ENCODE assay signal across 12 cellular contexts in the genomic region with DNA sequence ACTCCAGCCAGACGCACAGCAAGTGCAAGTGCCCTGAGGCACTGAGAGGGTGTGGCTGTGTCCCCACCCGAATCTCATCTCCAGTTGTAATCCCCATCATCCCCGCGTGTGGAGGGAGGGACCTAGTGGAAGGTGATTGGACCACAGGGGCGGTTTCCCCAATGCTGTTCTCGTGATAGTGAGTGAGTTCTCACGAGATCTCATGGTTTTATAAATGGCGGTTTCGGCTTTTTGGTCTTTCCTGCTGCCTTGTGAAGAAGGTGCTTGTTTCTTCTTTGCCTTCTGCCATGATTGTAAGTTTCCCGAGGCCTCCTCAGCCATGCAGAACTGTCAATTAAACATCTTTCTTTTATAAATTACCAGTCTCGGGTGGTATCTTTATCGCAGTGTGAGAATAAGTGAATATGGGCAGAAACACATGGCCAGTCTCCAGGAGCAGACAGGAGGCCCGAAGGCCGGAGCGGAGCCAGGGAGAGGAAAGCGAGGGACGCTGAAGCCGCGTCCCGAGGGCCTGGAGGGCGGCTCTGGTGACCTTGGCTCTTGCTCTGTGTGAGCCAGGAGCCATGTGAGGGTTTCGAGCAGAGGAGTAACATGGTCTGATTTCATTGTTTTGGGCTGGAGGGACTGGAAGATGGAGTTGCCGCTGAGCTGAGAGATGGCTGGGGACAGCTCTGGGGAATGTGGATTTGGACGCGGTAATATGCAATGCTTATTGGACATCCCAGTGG.
A peak's percentile ranks its signal among the peaks of the same experiment; 100 is the strongest.
DNase-seq lines count a peak whose midpoint lies in the region; ATAC-seq, FAIRE-seq and TF ChIP-seq lines count a peak whose summit lies in the region.
"Had no signal": no experiment of that assay in that cellular context is flagged by ENCODE, and none has a peak within 500 bp of the region (broad histone marks: within the 10 kb centered on the region; RNA-seq: fewer than 3 reads in every experiment).

No MANE protein-coding gene starts in this region.

- peak overlapping the region; percentile 81 for H3K4me2 ChIP-seq in K562 (ENCODE audit: insufficient read depth, low read length)
- H3K4me2 ChIP-seq: GM23338 had no signal

- no peaks in the 10 kb centered on the region; the same call in 1 of the 2 replicates for H4K20me1 ChIP-seq in K562 (replicated peaks; ENCODE audit: control insufficient read depth, insufficient read depth, low read length)

- H3K27ac ChIP-seq in HEK293 (ENCODE audit: extremely low read depth, low read depth, low read length) (no peak overlapping the region), K562 (ENCODE audit: extremely low read depth, low read depth, low read length) (peak overlapping the region; percentile 48; the same call in 2 of the 3 replicates), testis (no peak overlapping the region)

- no peak for TF ChIP-seq RAD21 in K562 (CRISPR knock-in tag; conservative IDR thresholded peaks at IDR 0.05 in 1 of 2, IDR thresholded peaks at IDR 0.05 in 1 of 2)

- H3K4me1 Mint-ChIP-seq in WTC11, result no peaks in the 10 kb centered on the region
- H3K4me1 Mint-ChIP-seq: CD14-positive monocyte, GM23338 had no signal

- intact Hi-C loops in K562 (cut with micrococcal nuclease), result no loop called here
- intact Hi-C loops in testis (cut with DNase I; ENCODE audit: low total_unique reads), result no loop called here

- H3K27ac Mint-ChIP-seq in WTC11, result no peak overlapping the region
- H3K27ac Mint-ChIP-seq: CD8-positive, alpha-beta T cell; GM23338 had no signal

- H3K4me3 Mint-ChIP-seq in WTC11, result no peak overlapping the region
- H3K4me3 Mint-ChIP-seq: CD14-positive monocyte; CD8-positive, alpha-beta T cell; GM23338 had no signal

- TSS peak; percentile 86 for BruUV-seq in K562 (replicated peaks; lab: Mats Ljungman, UMichigan)

- peaks cover 82% of the 10 kb centered on the region for H3K9me3 Mint-ChIP-seq in WTC11
- H3K9me3 Mint-ChIP-seq: CD8-positive, alpha-beta T cell had no signal

- FAIRE-seq in K562 (lab: Jason Lieb, UNC), result peak; percentile 88

- H3K9me3 ChIP-seq in HEK293 (ENCODE audit: control insufficient read depth, insufficient read depth, low read depth, low read length), result no peaks in the 10 kb centered on the region
- H3K9me3 ChIP-seq in K562 (replicated peaks; ENCODE audit: control insufficient read depth, insufficient read depth, low read depth, low read length), result no peaks in the 10 kb centered on the region
- H3K9me3 ChIP-seq in testis, result no peaks in the 10 kb centered on the region
- H3K9me3 ChIP-seq: Caco-2 had no signal

- peak; percentile 81 for TF ChIP-seq POLR2A in K562 (conservative IDR thresholded peaks at IDR 0.05)
- no peak for TF ChIP-seq POLR2A in testis (IDR thresholded peaks at IDR 0.05)

- ATAC-seq in K562, result peak; percentile 87
- ATAC-seq in HG03097 (IDR thresholded peaks at IDR 0.05; ENCODE audit: low FRiP score, unreplicated experiment), result no peak
- no peak for ATAC-seq in stimulated activated naive CD8-positive, alpha-beta T cell treated with anti-CD3 and anti-CD28 coated beads, Interleukin-15, Interleukin-2, amounts not matched to agents 100 U/mL and 50 U/mL, for 24 hours
- no peak for ATAC-seq in WTC11
- ATAC-seq: CD8-positive, alpha-beta T cell; GM23338 had no signal

- H3K79me2 ChIP-seq in K562 (ENCODE audit: control insufficient read depth, insufficient read depth, low read length), result peaks cover 25% of the 10 kb centered on the region

- H3K36me3 ChIP-seq in HEK293 (ENCODE audit: control insufficient read depth in 2 of 2, insufficient read depth in 1 of 2, low read length in 2 of 2), result no peaks in the 10 kb centered on the region
- H3K36me3 ChIP-seq in K562 (ENCODE audit: control insufficient read depth, insufficient read depth, low read length), result peaks cover 6% of the 10 kb centered on the region; the same call in 2 of the 3 replicates
- H3K36me3 ChIP-seq in testis (ENCODE audit: low read depth, missing control alignments), result no peaks in the 10 kb centered on the region

- H3K4me1 ChIP-seq in HEK293 (ENCODE audit: control insufficient read depth, insufficient read depth, low read length), result no peaks in the 10 kb centered on the region
- H3K4me1 ChIP-seq in K562 (replicated peaks in 1 of 2; ENCODE audit: control insufficient read depth in 2 of 2, insufficient read depth in 2 of 2, low read length in 2 of 2), result peaks cover 0 to 30% of the 10 kb centered on the region in 2 experiments; a peak in 3 of 5 replicates
- no peaks in the 10 kb centered on the region for H3K4me1 ChIP-seq in testis
- H3K4me1 ChIP-seq: Caco-2 had no signal

- peaks cover 28% of the 10 kb centered on the region for H3K27me3 Mint-ChIP-seq in WTC11 (ENCODE audit: low read depth)

- DNase-seq in K562 (ENCODE audit: extremely low read depth in 1 of 4, low spot score in 3 of 4) (peak; percentile 41 to 74 (median 58)), testis (peak; percentile 59), WTC11 (ENCODE audit: low spot score) (no peak)
- DNase-seq in stimulated activated naive CD8-positive, alpha-beta T cell treated with anti-CD3 and anti-CD28 coated beads, Interleukin-15, Interleukin-2, amounts not matched to agents 100 U/mL and 50 U/mL, for 24 hours, result no peak
- DNase-seq: Caco-2; CD8-positive, alpha-beta T cell; DND-41; GF-D8 had no signal

- no peak for TF ChIP-seq EP300 in K562 (IDR thresholded peaks at IDR 0.05; ENCODE audit: low read length)

- in situ Hi-C loops in K562 (cut with MboI), result no loop called here

- H3K27me3 ChIP-seq in K562 (ENCODE audit: control insufficient read depth in 2 of 2, insufficient read depth in 2 of 2, low read length in 2 of 2), result peaks cover 7 to 31% of the 10 kb centered on the region in 2 experiments
- H3K27me3 ChIP-seq in testis, result no peaks in the 10 kb centered on the region

- TF ChIP-seq CTCF in HEK293 (tag by site-specific recombination; IDR thresholded peaks at IDR 0.05), result no peak
- TF ChIP-seq CTCF in K562 (IDR thresholded peaks at IDR 0.05 in 2 of 3, conservative IDR thresholded peaks at IDR 0.05 in 1 of 3; ENCODE audit: insufficient read depth in 2 of 3, low read depth in 1 of 3, low read length in 3 of 3), result no peak
- no peak for TF ChIP-seq CTCF in testis (IDR thresholded peaks at IDR 0.05)
- TF ChIP-seq CTCF in WTC11 (IDR thresholded peaks at IDR 0.05), result no peak

- H3K9me1 ChIP-seq in K562 (ENCODE audit: control insufficient read depth, insufficient read depth, low read length), result no peaks in the 10 kb centered on the region

- peak overlapping the region; percentile 61 to 92 for H3K9ac ChIP-seq in K562 (ENCODE audit: insufficient read depth in 1 of 2, low read depth in 2 of 2, low read length in 2 of 2)

- CTCF ChIA-PET in HEK293 (lab: Yijun Ruan, JAX) (no interaction called here), K562 (lab: Yijun Ruan, JAX; ENCODE audit: low intra/inter-chr PET ratio) (no interaction called here), WTC11 (lab: Charles Lee) (no interaction called here)

- peaks cover 66% of the 10 kb centered on the region for H3K36me3 Mint-ChIP-seq in WTC11
- H3K36me3 Mint-ChIP-seq: CD14-positive monocyte; CD8-positive, alpha-beta T cell had no signal

- POLR2A ChIA-PET in HEK293 (lab: Yijun Ruan, JAX) (no interaction called here), K562 (lab: Yijun Ruan, JAX) (interaction anchor here (0.5 to 1.0 kb wide), 3 partner anchors 10 to 71 kb away, joined by 3 to 5 read pairs (median 3); no protein-coding TSS in a partner anchor), WTC11 (lab: Charles Lee) (no interaction called here)

- 7% methylated on average over 25 of the region's 25 CpGs for WGBS in K562 (ENCODE audit: insufficient coverage, low coverage, missing lambda C conversion rate)
- WGBS in testis, 2 donors, result 54 to 71% methylated on average over 25 of the region's 25 CpGs

- H2AFZ ChIP-seq in K562 (ENCODE audit: low read depth, low read length), result peak overlapping the region; percentile 57
- H2AFZ ChIP-seq: GM23338 had no signal

- no peak overlapping the region for H3K4me3 ChIP-seq in HEK293 (ENCODE audit: low read depth, low read length)
- H3K4me3 ChIP-seq in K562, result peak overlapping the region; percentile 46
- H3K4me3 ChIP-seq in testis, result peak overlapping the region in 1 of 2 donors; percentile 23
- H3K4me3 ChIP-seq: GM23338 had no signal

TF ChIP-seq in HEK293, 187 proteins besides CTCF, POLR2A, EP300 and RAD21 (continues in another document):
- TF ChIP-seq OVOL3 (tag by site-specific recombination; IDR thresholded peaks at IDR 0.05) (no peak), ZNF623 (tag by site-specific recombination; IDR thresholded peaks at IDR 0.05) (peak; percentile 71), ZNF660 (tag by site-specific recombination; IDR thresholded peaks at IDR 0.05) (no peak), ZEB2 (tag by site-specific recombination; IDR thresholded peaks at IDR 0.05) (no peak), ZNF10 (tag by site-specific recombination; IDR thresholded peaks at IDR 0.05) (no peak)
- TF ChIP-seq, protein P1, sequence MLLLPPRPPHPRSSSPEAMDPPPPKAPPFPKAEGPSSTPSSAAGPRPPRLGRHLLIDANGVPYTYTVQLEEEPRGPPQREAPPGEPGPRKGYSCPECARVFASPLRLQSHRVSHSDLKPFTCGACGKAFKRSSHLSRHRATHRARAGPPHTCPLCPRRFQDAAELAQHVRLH (tag by site-specific recombination; IDR thresholded peaks at IDR 0.05), result no peak

TF ChIP-seq in K562, 482 proteins besides CTCF, POLR2A, EP300 and RAD21 (continues in another document):
- peak; percentile 64; the same call in 1 of the 2 replicates for TF ChIP-seq CREB3L1 (IDR thresholded peaks at IDR 0.05; ENCODE audit: borderline replicate concordance, low read depth)

TF ChIP-seq in WTC11, 78 proteins besides CTCF, POLR2A, EP300 and RAD21 (continues in another document):
- TF ChIP-seq PRRX2 (CRISPR knock-in tag; IDR thresholded peaks at IDR 0.05), result no peak

Comparison
In these comparisons a context has a peak if more than half of its experiments do, and no peak if none do; other contexts are left out.
1. DNase-seq: peak in K562 (4 of 4) and testis (single experiment); none in stimulated activated naive CD8-positive, alpha-beta T cell treated with anti-CD3 and anti-CD28 coated beads, Interleukin-15, Interleukin-2, amounts not matched to agents 100 U/mL and 50 U/mL, for 24 hours (single experiment) and WTC11 (single experiment).
2. Of the 44 proteins assayed by ChIP-seq in both K562 and HEK293: peak only in K562: KLF1; only in HEK293: none; in both: none; in neither: 42; mixed calls (peak in some experiments, not most) for 1.